ENCODE assay signal across 1 cellular context in the genomic region with DNA sequence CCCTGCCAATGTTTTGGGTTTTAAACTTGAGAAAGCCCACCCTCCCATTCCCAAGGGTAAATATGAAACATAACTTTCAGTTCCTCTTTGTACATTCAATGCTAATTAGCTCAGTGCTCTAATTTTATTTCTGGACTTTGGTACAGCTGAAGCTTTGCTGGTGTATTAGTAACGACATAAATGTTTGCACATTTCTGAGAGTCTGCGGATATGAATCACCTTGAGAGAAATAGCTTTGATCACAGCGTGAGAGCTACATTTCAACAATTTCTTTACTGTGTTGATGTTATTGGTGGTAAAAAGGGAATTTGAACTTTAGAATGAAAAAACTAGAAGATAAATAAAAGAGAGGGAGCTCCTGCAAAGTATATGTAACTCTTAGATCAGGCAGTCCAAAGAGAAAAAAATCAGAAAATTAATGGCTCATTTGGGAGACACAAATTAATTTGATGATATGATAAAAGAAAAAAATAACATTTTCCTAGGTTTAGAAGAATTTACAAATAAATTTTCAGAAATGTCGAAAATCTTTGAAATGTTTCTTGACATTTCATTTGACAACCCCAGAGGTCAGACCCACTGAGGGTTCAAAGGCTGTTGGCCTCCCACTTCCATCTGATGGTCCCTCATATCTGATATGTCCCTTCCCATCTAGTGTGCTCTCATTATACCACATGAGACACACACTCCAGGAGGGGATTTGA.
TF ChIP-seq lines count a peak whose summit lies in the region.

No MANE protein-coding gene starts in this region.

TF ChIP-seq in HCT116, 20 proteins besides CTCF, POLR2A, EP300 and RAD21 (continued from another document):
- TF ChIP-seq, protein P1, sequence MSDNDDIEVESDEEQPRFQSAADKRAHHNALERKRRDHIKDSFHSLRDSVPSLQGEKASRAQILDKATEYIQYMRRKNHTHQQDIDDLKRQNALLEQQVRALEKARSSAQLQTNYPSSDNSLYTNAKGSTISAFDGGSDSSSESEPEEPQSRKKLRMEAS (IDR thresholded peaks at IDR 0.05), result no peak
- TF ChIP-seq, protein P2, sequence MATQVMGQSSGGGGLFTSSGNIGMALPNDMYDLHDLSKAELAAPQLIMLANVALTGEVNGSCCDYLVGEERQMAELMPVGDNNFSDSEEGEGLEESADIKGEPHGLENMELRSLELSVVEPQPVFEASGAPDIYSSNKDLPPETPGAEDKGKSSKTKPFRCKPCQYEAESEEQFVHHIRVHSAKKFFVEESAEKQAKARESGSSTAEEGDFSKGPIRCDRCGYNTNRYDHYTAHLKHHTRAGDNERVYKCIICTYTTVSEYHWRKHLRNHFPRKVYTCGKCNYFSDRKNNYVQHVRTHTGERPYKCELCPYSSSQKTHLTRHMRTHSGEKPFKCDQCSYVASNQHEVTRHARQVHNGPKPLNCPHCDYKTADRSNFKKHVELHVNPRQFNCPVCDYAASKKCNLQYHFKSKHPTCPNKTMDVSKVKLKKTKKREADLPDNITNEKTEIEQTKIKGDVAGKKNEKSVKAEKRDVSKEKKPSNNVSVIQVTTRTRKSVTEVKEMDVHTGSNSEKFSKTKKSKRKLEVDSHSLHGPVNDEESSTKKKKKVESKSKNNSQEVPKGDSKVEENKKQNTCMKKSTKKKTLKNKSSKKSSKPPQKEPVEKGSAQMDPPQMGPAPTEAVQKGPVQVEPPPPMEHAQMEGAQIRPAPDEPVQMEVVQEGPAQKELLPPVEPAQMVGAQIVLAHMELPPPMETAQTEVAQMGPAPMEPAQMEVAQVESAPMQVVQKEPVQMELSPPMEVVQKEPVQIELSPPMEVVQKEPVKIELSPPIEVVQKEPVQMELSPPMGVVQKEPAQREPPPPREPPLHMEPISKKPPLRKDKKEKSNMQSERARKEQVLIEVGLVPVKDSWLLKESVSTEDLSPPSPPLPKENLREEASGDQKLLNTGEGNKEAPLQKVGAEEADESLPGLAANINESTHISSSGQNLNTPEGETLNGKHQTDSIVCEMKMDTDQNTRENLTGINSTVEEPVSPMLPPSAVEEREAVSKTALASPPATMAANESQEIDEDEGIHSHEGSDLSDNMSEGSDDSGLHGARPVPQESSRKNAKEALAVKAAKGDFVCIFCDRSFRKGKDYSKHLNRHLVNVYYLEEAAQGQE (IDR thresholded peaks at IDR 0.05; ENCODE audit: low read depth), result no peak
- TF ChIP-seq SRF (IDR thresholded peaks at IDR 0.05; ENCODE audit: low read depth) (no peak), ZNF274 (IDR thresholded peaks at IDR 0.05; ENCODE audit: low read depth, low read length) (no peak), EZH2 (IDR thresholded peaks at IDR 0.05) (no peak), YY1 (IDR thresholded peaks at IDR 0.05; ENCODE audit: extremely low read depth, insufficient replicate concordance, low read depth, low read length) (no peak), SIN3A (IDR thresholded peaks at IDR 0.05; ENCODE audit: low read depth) (no peak), SP1 (IDR thresholded peaks at IDR 0.05; ENCODE audit: low read depth) (peak; percentile 57; the same call in 1 of the 2 replicates), ZFX (IDR thresholded peaks at IDR 0.05) (no peak), FOSL1 (IDR thresholded peaks at IDR 0.05; ENCODE audit: low read depth) (peak; percentile 80), TCF7L2 (IDR thresholded peaks at IDR 0.05; ENCODE audit: borderline replicate concordance, extremely low read depth, insufficient read depth, insufficient read length) (peak; percentile 67)
- TF ChIP-seq, protein P3, sequence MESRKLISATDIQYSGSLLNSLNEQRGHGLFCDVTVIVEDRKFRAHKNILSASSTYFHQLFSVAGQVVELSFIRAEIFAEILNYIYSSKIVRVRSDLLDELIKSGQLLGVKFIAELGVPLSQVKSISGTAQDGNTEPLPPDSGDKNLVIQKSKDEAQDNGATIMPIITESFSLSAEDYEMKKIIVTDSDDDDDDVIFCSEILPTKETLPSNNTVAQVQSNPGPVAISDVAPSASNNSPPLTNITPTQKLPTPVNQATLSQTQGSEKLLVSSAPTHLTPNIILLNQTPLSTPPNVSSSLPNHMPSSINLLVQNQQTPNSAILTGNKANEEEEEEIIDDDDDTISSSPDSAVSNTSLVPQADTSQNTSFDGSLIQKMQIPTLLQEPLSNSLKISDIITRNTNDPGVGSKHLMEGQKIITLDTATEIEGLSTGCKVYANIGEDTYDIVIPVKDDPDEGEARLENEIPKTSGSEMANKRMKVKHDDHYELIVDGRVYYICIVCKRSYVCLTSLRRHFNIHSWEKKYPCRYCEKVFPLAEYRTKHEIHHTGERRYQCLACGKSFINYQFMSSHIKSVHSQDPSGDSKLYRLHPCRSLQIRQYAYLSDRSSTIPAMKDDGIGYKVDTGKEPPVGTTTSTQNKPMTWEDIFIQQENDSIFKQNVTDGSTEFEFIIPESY (IDR thresholded peaks at IDR 0.05; ENCODE audit: extremely low read depth, insufficient replicate concordance, low read length), result no peak
- TF ChIP-seq, protein P4, sequence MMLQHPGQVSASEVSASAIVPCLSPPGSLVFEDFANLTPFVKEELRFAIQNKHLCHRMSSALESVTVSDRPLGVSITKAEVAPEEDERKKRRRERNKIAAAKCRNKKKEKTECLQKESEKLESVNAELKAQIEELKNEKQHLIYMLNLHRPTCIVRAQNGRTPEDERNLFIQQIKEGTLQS (IDR thresholded peaks at IDR 0.05), result no peak
